2 cellular contexts compared by ENCODE assay signal in the genomic region with DNA sequence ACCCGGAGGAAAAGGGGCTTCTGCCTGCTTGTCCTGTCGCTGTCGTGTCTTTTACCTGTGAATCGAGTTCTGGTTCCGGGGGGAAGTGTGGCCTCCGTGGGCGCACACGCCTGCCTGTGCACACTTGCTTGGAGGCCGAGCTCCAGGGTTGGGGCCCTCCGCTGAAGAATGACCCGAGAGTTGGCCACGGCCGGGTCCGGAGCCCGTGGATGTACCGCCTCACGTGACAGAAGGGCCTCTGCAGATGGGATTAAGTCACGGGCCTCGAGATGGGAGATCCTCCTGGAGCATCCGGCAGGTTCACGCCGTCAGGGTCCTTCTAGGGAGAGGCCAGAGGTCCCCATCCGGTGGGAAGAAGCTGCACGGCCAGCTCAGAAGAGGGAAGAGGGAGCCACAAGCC.
TF ChIP-seq lines count a peak whose summit lies in the region.

No MANE protein-coding gene starts in this region.

TF ChIP-seq in HEK293, 187 proteins besides CTCF, POLR2A, EP300 and RAD21:
- TF ChIP-seq ZNF311 (tag by site-specific recombination; IDR thresholded peaks at IDR 0.05; ENCODE audit: borderline replicate concordance) (no peak), ZNF623 (tag by site-specific recombination; IDR thresholded peaks at IDR 0.05) (no peak), ZNF10 (tag by site-specific recombination; IDR thresholded peaks at IDR 0.05) (0 out of 2 replicates have a peak, but pooled peaks have one; percentile 29), ZNF266 (tag by site-specific recombination; IDR thresholded peaks at IDR 0.05; ENCODE audit: low read depth) (no peak), FEZF1 (tag by site-specific recombination; IDR thresholded peaks at IDR 0.05) (no peak), PBX3 (CRISPR knock-in tag; IDR thresholded peaks at IDR 0.05) (no peak)

TF ChIP-seq in H1, 55 proteins besides CTCF, POLR2A, EP300 and RAD21:
- TF ChIP-seq, protein P1, sequence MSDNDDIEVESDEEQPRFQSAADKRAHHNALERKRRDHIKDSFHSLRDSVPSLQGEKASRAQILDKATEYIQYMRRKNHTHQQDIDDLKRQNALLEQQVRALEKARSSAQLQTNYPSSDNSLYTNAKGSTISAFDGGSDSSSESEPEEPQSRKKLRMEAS (IDR thresholded peaks at IDR 0.05): no peak
- TF ChIP-seq MAFK (IDR thresholded peaks at IDR 0.05; ENCODE audit: low read depth, low read length) (no peak), CHD1 (IDR thresholded peaks at IDR 0.05; ENCODE audit: low read depth, low read length) (no peak), SP1 (IDR thresholded peaks at IDR 0.05; ENCODE audit: low read depth, low read length) (no peak), RXRA (IDR thresholded peaks at IDR 0.05; ENCODE audit: insufficient read depth, low read depth, low read length) (no peak), YY1 (IDR thresholded peaks at IDR 0.05; ENCODE audit: low read depth, low read length) (no peak), HDAC6 (IDR thresholded peaks at IDR 0.05; ENCODE audit: low read depth, low read length) (no peak)
- TF ChIP-seq, protein P2, sequence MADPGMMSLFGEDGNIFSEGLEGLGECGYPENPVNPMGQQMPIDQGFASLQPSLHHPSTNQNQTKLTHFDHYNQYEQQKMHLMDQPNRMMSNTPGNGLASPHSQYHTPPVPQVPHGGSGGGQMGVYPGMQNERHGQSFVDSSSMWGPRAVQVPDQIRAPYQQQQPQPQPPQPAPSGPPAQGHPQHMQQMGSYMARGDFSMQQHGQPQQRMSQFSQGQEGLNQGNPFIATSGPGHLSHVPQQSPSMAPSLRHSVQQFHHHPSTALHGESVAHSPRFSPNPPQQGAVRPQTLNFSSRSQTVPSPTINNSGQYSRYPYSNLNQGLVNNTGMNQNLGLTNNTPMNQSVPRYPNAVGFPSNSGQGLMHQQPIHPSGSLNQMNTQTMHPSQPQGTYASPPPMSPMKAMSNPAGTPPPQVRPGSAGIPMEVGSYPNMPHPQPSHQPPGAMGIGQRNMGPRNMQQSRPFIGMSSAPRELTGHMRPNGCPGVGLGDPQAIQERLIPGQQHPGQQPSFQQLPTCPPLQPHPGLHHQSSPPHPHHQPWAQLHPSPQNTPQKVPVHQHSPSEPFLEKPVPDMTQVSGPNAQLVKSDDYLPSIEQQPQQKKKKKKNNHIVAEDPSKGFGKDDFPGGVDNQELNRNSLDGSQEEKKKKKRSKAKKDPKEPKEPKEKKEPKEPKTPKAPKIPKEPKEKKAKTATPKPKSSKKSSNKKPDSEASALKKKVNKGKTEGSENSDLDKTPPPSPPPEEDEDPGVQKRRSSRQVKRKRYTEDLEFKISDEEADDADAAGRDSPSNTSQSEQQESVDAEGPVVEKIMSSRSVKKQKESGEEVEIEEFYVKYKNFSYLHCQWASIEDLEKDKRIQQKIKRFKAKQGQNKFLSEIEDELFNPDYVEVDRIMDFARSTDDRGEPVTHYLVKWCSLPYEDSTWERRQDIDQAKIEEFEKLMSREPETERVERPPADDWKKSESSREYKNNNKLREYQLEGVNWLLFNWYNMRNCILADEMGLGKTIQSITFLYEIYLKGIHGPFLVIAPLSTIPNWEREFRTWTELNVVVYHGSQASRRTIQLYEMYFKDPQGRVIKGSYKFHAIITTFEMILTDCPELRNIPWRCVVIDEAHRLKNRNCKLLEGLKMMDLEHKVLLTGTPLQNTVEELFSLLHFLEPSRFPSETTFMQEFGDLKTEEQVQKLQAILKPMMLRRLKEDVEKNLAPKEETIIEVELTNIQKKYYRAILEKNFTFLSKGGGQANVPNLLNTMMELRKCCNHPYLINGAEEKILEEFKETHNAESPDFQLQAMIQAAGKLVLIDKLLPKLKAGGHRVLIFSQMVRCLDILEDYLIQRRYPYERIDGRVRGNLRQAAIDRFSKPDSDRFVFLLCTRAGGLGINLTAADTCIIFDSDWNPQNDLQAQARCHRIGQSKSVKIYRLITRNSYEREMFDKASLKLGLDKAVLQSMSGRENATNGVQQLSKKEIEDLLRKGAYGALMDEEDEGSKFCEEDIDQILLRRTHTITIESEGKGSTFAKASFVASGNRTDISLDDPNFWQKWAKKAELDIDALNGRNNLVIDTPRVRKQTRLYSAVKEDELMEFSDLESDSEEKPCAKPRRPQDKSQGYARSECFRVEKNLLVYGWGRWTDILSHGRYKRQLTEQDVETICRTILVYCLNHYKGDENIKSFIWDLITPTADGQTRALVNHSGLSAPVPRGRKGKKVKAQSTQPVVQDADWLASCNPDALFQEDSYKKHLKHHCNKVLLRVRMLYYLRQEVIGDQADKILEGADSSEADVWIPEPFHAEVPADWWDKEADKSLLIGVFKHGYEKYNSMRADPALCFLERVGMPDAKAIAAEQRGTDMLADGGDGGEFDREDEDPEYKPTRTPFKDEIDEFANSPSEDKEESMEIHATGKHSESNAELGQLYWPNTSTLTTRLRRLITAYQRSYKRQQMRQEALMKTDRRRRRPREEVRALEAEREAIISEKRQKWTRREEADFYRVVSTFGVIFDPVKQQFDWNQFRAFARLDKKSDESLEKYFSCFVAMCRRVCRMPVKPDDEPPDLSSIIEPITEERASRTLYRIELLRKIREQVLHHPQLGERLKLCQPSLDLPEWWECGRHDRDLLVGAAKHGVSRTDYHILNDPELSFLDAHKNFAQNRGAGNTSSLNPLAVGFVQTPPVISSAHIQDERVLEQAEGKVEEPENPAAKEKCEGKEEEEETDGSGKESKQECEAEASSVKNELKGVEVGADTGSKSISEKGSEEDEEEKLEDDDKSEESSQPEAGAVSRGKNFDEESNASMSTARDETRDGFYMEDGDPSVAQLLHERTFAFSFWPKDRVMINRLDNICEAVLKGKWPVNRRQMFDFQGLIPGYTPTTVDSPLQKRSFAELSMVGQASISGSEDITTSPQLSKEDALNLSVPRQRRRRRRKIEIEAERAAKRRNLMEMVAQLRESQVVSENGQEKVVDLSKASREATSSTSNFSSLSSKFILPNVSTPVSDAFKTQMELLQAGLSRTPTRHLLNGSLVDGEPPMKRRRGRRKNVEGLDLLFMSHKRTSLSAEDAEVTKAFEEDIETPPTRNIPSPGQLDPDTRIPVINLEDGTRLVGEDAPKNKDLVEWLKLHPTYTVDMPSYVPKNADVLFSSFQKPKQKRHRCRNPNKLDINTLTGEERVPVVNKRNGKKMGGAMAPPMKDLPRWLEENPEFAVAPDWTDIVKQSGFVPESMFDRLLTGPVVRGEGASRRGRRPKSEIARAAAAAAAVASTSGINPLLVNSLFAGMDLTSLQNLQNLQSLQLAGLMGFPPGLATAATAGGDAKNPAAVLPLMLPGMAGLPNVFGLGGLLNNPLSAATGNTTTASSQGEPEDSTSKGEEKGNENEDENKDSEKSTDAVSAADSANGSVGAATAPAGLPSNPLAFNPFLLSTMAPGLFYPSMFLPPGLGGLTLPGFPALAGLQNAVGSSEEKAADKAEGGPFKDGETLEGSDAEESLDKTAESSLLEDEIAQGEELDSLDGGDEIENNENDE (IDR thresholded peaks at IDR 0.05; ENCODE audit: insufficient replicate concordance, low read length): no peak
